1 cellular context compared by ENCODE assay signal in genomic region chr17:47325176-47325575, GRCh38.
TF ChIP-seq lines count a peak whose summit lies in the region.

No MANE protein-coding gene starts in this region.

TF ChIP-seq in H1, 55 proteins besides CTCF, POLR2A, EP300 and RAD21:
- TF ChIP-seq SIN3A (conservative IDR thresholded peaks at IDR 0.05 in 1 of 2, IDR thresholded peaks at IDR 0.05 in 1 of 2; ENCODE audit: low read depth in 1 of 2, low read length in 2 of 2) (no peak), MAFK (IDR thresholded peaks at IDR 0.05; ENCODE audit: low read depth, low read length) (no peak), USF2 (IDR thresholded peaks at IDR 0.05; ENCODE audit: low read length) (no peak)
TF ChIP-seq in H1: peak in this region for 0.
